ENCODE assay signal across 14 cellular contexts in the genomic region with DNA sequence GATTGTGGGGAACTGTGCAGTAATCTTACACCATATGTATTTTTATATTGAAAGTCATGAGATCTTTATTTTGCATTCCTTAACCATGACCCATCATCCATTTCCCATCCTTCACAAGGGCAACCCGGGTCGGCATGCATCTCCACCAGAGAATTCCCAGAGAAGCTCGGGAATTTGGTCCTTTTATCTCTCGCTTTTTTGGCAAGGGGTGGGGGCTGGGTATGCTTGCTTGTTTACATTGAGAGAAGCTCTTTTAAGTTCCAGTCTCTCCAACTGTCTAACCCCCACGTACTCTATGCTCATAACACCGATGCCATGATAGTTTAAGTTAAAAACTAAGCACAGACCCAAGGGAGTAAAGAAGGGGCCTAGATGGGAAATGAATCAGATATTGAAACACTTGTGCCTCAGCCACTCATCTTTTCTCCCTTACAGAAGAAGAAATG.
DNase-seq lines count a peak whose midpoint lies in the region; ATAC-seq and TF ChIP-seq lines count a peak whose summit lies in the region.
"Had no signal": no experiment of that assay in that cellular context is flagged by ENCODE, and none has a peak within 500 bp of the region (broad histone marks: within the 10 kb centered on the region; RNA-seq: fewer than 3 reads in every experiment).

No MANE protein-coding gene starts in this region.

- H3K9me3 ChIP-seq in adipocyte (ENCODE audit: control insufficient read depth, low read length) (no peaks in the 10 kb centered on the region), skeletal muscle satellite cell (replicated peaks; ENCODE audit: low read length) (no peaks in the 10 kb centered on the region), uterus (no peaks in the 10 kb centered on the region)
- H3K9me3 ChIP-seq: psoas muscle had no signal

- ATAC-seq in GM19324 (IDR thresholded peaks at IDR 0.05; ENCODE audit: low FRiP score, unreplicated experiment), result no peak
- ATAC-seq: GM12878, psoas muscle had no signal

- H3K4me3 ChIP-seq in HFF-Myc (replicated peaks; ENCODE audit: low read depth, low read length) (no peak overlapping the region), adipocyte (ENCODE audit: low read length) (no peak overlapping the region), skeletal muscle satellite cell (ENCODE audit: low read length) (peak overlapping the region; percentile 18), uterus (no peak overlapping the region)
- H3K4me3 ChIP-seq: GM12878, psoas muscle had no signal

- H3K27ac ChIP-seq in uterus, result no peak overlapping the region
- H3K27ac ChIP-seq: psoas muscle had no signal

- H3K4me2 ChIP-seq in skeletal muscle satellite cell (ENCODE audit: low read length), result peak overlapping the region; percentile 57

- H3K36me3 ChIP-seq in adipocyte (ENCODE audit: control insufficient read depth, insufficient read depth, low read length, severe bottlenecking) (no peaks in the 10 kb centered on the region), skeletal muscle satellite cell (ENCODE audit: insufficient read depth, low read length) (no peaks in the 10 kb centered on the region), uterus (no peaks in the 10 kb centered on the region)

- H3K27me3 ChIP-seq in adipocyte (replicated peaks; ENCODE audit: control insufficient read depth, insufficient read depth, low read length) (peaks cover 11% of the 10 kb centered on the region), skeletal muscle satellite cell (ENCODE audit: control insufficient read depth, insufficient read depth, low read length) (peaks cover 89% of the 10 kb centered on the region), uterus (no peaks in the 10 kb centered on the region)

- TF ChIP-seq POLR2A in uterus (IDR thresholded peaks at IDR 0.05), result no peak

- TF ChIP-seq CTCF in HFF-Myc (IDR thresholded peaks at IDR 0.05; ENCODE audit: low read depth, low read length, missing control alignments) (no peak), uterus (IDR thresholded peaks at IDR 0.05) (no peak)

- DNase-seq in HFF-Myc (ENCODE audit: extremely low read depth, low read depth), result peak; percentile 41
- DNase-seq in adipocyte (ENCODE audit: low read depth), result peak; percentile 75
- DNase-seq in foreskin melanocyte, result peak; percentile 68
- no peak for DNase-seq in hippocampal formation (lab: John Stamatoyannopoulos, UW)
- DNase-seq in stimulated activated naive CD4-positive, alpha-beta T cell (lab: John Stamatoyannopoulos, UW), result no peak
- no peak for DNase-seq in uterus
- DNase-seq: activated effector memory CD4-positive, alpha-beta T cell treated with anti-CD3 and anti-CD28 coated beads, Interleukin-2, amount 50 U/mL, for 16 hours; GOT3; hypothalamus; NCI-H1694 treated with DMSO at 0.1 percent for 48 hours; psoas muscle had no signal

- intact Hi-C loops in uterus (cut with DNase I; ENCODE audit: low total_unique reads), result no loop called here

- H3K9ac ChIP-seq in adipocyte (ENCODE audit: low read length), result no peak overlapping the region
- H3K9ac ChIP-seq in skeletal muscle satellite cell (ENCODE audit: low read depth, low read length), result no peak overlapping the region

- peaks cover 7% of the 10 kb centered on the region for H3K4me1 ChIP-seq in adipocyte (ENCODE audit: control insufficient read depth, insufficient read depth, low read length)
- peaks cover 14% of the 10 kb centered on the region for H3K4me1 ChIP-seq in skeletal muscle satellite cell (ENCODE audit: control insufficient read depth, insufficient read depth, low read length)
- H3K4me1 ChIP-seq in uterus, result no peaks in the 10 kb centered on the region
- H3K4me1 ChIP-seq: psoas muscle had no signal

Comparison
In these comparisons a context has a peak if more than half of its experiments do, and no peak if none do; other contexts are left out.
1. DNase-seq: peak in HFF-Myc (single experiment), adipocyte (single experiment) and foreskin melanocyte (single experiment); none in hippocampal formation (0 of 2), stimulated activated naive CD4-positive, alpha-beta T cell (0 of 6) and uterus (0 of 2).